In the genomic region with DNA sequence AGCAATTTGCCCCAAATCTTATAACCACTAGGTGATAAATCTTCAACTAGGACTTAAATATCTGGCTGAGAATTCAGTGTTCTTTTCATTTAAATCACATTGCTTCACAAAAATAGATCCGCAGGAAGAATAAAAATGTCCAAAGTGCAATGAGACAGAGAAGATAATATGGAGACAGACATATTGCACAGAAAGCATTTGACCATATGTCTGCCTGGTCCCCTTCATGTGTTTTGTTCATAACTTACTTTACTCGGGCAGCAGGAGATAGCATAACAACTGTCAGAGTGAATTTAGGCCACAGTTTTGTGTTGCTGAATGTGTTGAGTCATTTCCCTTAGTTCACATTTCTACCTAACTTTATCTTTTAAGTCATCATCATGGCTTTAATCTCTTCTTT, we compare ENCODE assay signal across 8 cellular contexts.
DNase-seq lines count a peak whose midpoint lies in the region; ATAC-seq and TF ChIP-seq lines count a peak whose summit lies in the region.
"Not testable (repeated sequence)": the region's sequence is repeated elsewhere in the genome, so short reads cannot be mapped to it uniquely, and the experiment has no call there.

No MANE protein-coding gene starts in this region.

- CTCF ChIA-PET in CD4-positive, alpha-beta T cell (lab: Charles Lee); IMR-90 (lab: Yijun Ruan, JAX): not testable (repeated sequence)
- CTCF ChIA-PET in activated CD8-positive, alpha-beta memory T cell treated with anti-CD3 and anti-CD28 coated beads, Interleukin-2, amount 10 ng/mL, durations not matched to agents 7 days and 5 days (lab: Charles Lee): interaction anchor here (0.8 kb wide), 1 partner anchor 77 kb away, joined by 3 read pairs; no protein-coding TSS in a partner anchor

- not testable (repeated sequence) for BruUV-seq in IMR-90 (replicated peaks; lab: Mats Ljungman, UMichigan)

- not testable (repeated sequence) for H3K9ac ChIP-seq in IMR-90 (ENCODE audit: low read depth, low read length)

- not testable (repeated sequence) for H3K9me1 ChIP-seq in IMR-90 (ENCODE audit: insufficient read depth, low read length)

- not testable (repeated sequence) for H3K79me1 ChIP-seq in IMR-90 (ENCODE audit: low read depth in 1 of 2, low read length in 2 of 2)

- intact Hi-C loops in CD4-positive, alpha-beta T cell (cut with DNase I, micrococcal nuclease): loop anchor here in 1 of 2 experiments (5.0 kb wide), 1 partner anchor 77 kb away; the partner anchor contains the start of gene PARP8
- intact Hi-C loops in IMR-90 (cut with micrococcal nuclease): not testable (repeated sequence)
- intact Hi-C loops in natural killer cell (cut with micrococcal nuclease): loop anchor here (2.0 to 5.0 kb wide), 4 partner anchors 42 to 157 kb away; partner anchors contain the start of gene PARP8

- H2AK5ac ChIP-seq in IMR-90 (ENCODE audit: low read depth, low read length): not testable (repeated sequence)

- not testable (repeated sequence) for H3K23ac ChIP-seq in IMR-90 (ENCODE audit: low read depth, low read length)

- not testable (repeated sequence) for H3K27me3 Mint-ChIP-seq in CD4-positive, alpha-beta T cell; T-helper 17 cell; activated CD8-positive, alpha-beta memory T cell treated with anti-CD3 and anti-CD28 coated beads, Interleukin-2, amount 10 ng/mL, durations not matched to agents 7 days and 5 days; natural killer cell (ENCODE audit: low read depth in 2 of 2); stimulated activated naive CD8-positive, alpha-beta T cell treated with anti-CD3 and anti-CD28 coated beads, Interleukin-15, amount 100 ng/mL, for 72 hours

- TF ChIP-seq RAD21 in IMR-90 (IDR thresholded peaks at IDR 0.05; ENCODE audit: low read length): not testable (repeated sequence)

- not testable (repeated sequence) for H4K8ac ChIP-seq in IMR-90 (ENCODE audit: low read depth in 2 of 2, low read length in 2 of 2)

- not testable (repeated sequence) for H3K4ac ChIP-seq in IMR-90 (ENCODE audit: low read depth, low read length)

- not testable (repeated sequence) for H3K27me3 ChIP-seq in CD4-positive, alpha-beta T cell (ENCODE audit: control insufficient read depth, insufficient read depth, low read length); IMR-90 (ENCODE audit: control insufficient read depth, insufficient read depth, low read length); effector memory CD4-positive, alpha-beta T cell (replicated peaks; ENCODE audit: control insufficient read depth, insufficient read depth, low read length, poor library complexity, severe bottlenecking)

- H3K56ac ChIP-seq in IMR-90 (ENCODE audit: extremely low read depth, insufficient read depth, low read length): not testable (repeated sequence)

- not testable (repeated sequence) for H4K20me1 ChIP-seq in IMR-90 (ENCODE audit: insufficient read depth, low read length)

- H3K27ac ChIP-seq in CD4-positive, alpha-beta T cell (ENCODE audit: low read depth, low read length); IMR-90 (ENCODE audit: insufficient read depth, low read length): not testable (repeated sequence)
- H3K27ac ChIP-seq in effector memory CD4-positive, alpha-beta T cell (ENCODE audit: insufficient read depth, low read length, poor library complexity, severe bottlenecking): peak overlapping the region; percentile 53

- H3K4me1 ChIP-seq in IMR-90 (ENCODE audit: control insufficient read depth, insufficient read depth, low read length): not testable (repeated sequence)
- peaks cover 26% of the 10 kb centered on the region for H3K4me1 ChIP-seq in effector memory CD4-positive, alpha-beta T cell (ENCODE audit: control insufficient read depth, insufficient read depth, low read length, poor library complexity, severe bottlenecking)

- not testable (repeated sequence) for H4K5ac ChIP-seq in IMR-90 (ENCODE audit: low read depth, low read length)

- H3K27ac Mint-ChIP-seq in CD4-positive, alpha-beta T cell: peak overlapping the region; percentile 69
- H3K27ac Mint-ChIP-seq in T-helper 17 cell (peak overlapping the region; percentile 95), natural killer cell (peak overlapping the region; percentile 92 to 94)
- peak overlapping the region; percentile 89 for H3K27ac Mint-ChIP-seq in activated CD8-positive, alpha-beta memory T cell treated with anti-CD3 and anti-CD28 coated beads, Interleukin-2, amount 10 ng/mL, durations not matched to agents 7 days and 5 days
- peak overlapping the region; percentile 44 to 83 for H3K27ac Mint-ChIP-seq in activated naive CD4-positive, alpha-beta T cell treated with anti-CD3 and anti-CD28 coated beads, Interleukin-2, amount 50 U/mL, for 72 hours
- peak overlapping the region; percentile 64 to 67 for H3K27ac Mint-ChIP-seq in stimulated activated naive CD8-positive, alpha-beta T cell treated with anti-CD3 and anti-CD28 coated beads, Interleukin-15, amount 100 ng/mL, for 72 hours

- H2BK15ac ChIP-seq in IMR-90 (ENCODE audit: low read depth, low read length): not testable (repeated sequence)

- H3K36me3 ChIP-seq in IMR-90 (ENCODE audit: control insufficient read depth, insufficient read depth, low read length); effector memory CD4-positive, alpha-beta T cell (ENCODE audit: control insufficient read depth, insufficient read depth, low read length): not testable (repeated sequence)

- H2AK9ac ChIP-seq in IMR-90 (replicated peaks; ENCODE audit: low read depth, low read length, poor library complexity): not testable (repeated sequence)

- H3K9me3 Mint-ChIP-seq in CD4-positive, alpha-beta T cell; activated CD8-positive, alpha-beta memory T cell treated with anti-CD3 and anti-CD28 coated beads, Interleukin-2, amount 10 ng/mL, durations not matched to agents 7 days and 5 days (ENCODE audit: low read depth); activated naive CD4-positive, alpha-beta T cell treated with anti-CD3 and anti-CD28 coated beads, Interleukin-2, amount 50 U/mL, for 72 hours; natural killer cell; stimulated activated naive CD8-positive, alpha-beta T cell treated with anti-CD3 and anti-CD28 coated beads, Interleukin-15, amount 100 ng/mL, for 72 hours: not testable (repeated sequence)

- H4K91ac ChIP-seq in IMR-90 (ENCODE audit: insufficient read depth, low read depth, low read length): not testable (repeated sequence)

- TF ChIP-seq CTCF in CD4-positive, alpha-beta T cell (IDR thresholded peaks at IDR 0.05); IMR-90 (conservative IDR thresholded peaks at IDR 0.05; ENCODE audit: low read depth, low read length); natural killer cell (IDR thresholded peaks at IDR 0.05): not testable (repeated sequence)

- H3K4me3 ChIP-seq in IMR-90 (ENCODE audit: insufficient read depth, low read depth, low read length); effector memory CD4-positive, alpha-beta T cell (ENCODE audit: insufficient read depth, low read depth, low read length, poor library complexity, severe bottlenecking): not testable (repeated sequence)

- peaks cover 64% of the 10 kb centered on the region for H3K4me1 Mint-ChIP-seq in CD4-positive, alpha-beta T cell (ENCODE audit: low read depth)
- H3K4me1 Mint-ChIP-seq in T-helper 17 cell (peaks cover 48% of the 10 kb centered on the region), natural killer cell (peaks cover 60 to 66% of the 10 kb centered on the region in 2 donors)
- peaks cover 52% of the 10 kb centered on the region for H3K4me1 Mint-ChIP-seq in activated CD8-positive, alpha-beta memory T cell treated with anti-CD3 and anti-CD28 coated beads, Interleukin-2, amount 10 ng/mL, durations not matched to agents 7 days and 5 days
- peaks cover 55% of the 10 kb centered on the region for H3K4me1 Mint-ChIP-seq in stimulated activated naive CD8-positive, alpha-beta T cell treated with anti-CD3 and anti-CD28 coated beads, Interleukin-15, amount 100 ng/mL, for 72 hours

- not testable (repeated sequence) for ATAC-seq in CD4-positive, alpha-beta T cell (ENCODE audit: poor library complexity); IMR-90 (ENCODE audit: low read depth); T-helper 17 cell; activated CD8-positive, alpha-beta memory T cell treated with anti-CD3 and anti-CD28 coated beads, Interleukin-2, amount 10 ng/mL, durations not matched to agents 7 days and 5 days; activated naive CD4-positive, alpha-beta T cell treated with anti-CD3 and anti-CD28 coated beads, Interleukin-2, amount 50 U/mL, for 72 hours; natural killer cell; stimulated activated naive CD8-positive, alpha-beta T cell treated with anti-CD3 and anti-CD28 coated beads, Interleukin-15, amount 100 ng/mL, for 72 hours

- H3K4me2 ChIP-seq in IMR-90 (ENCODE audit: low read depth, low read length): not testable (repeated sequence)

- H2BK20ac ChIP-seq in IMR-90 (ENCODE audit: low read depth, low read length): not testable (repeated sequence)

- POLR2A ChIA-PET in CD4-positive, alpha-beta T cell (lab: Charles Lee): interaction anchor here (0.9 to 2.0 kb wide), 3 partner anchors 14 to 149 kb away, joined by 4 to 16 read pairs (median 4); partner anchors contain the start of gene PARP8
- POLR2A ChIA-PET in IMR-90 (lab: Charles Lee; ENCODE audit: unreplicated experiment): not testable (repeated sequence)

- not testable (repeated sequence) for H2AFZ ChIP-seq in IMR-90 (replicated peaks; ENCODE audit: low read length, poor library complexity)

- dilution Hi-C loops in IMR-90 (cut with HindIII; ENCODE audit: low sequenced_read_pairs, unreplicated experiment): not testable (repeated sequence)

- H3K4me3 Mint-ChIP-seq in CD4-positive, alpha-beta T cell: peak overlapping the region; percentile 44
- H3K4me3 Mint-ChIP-seq in T-helper 17 cell (peak overlapping the region; percentile 66), natural killer cell (peak overlapping the region; percentile 65)
- H3K4me3 Mint-ChIP-seq in activated CD8-positive, alpha-beta memory T cell treated with anti-CD3 and anti-CD28 coated beads, Interleukin-2, amount 10 ng/mL, durations not matched to agents 7 days and 5 days: peak overlapping the region; percentile 16
- peak overlapping the region; percentile 32 to 45 for H3K4me3 Mint-ChIP-seq in stimulated activated naive CD8-positive, alpha-beta T cell treated with anti-CD3 and anti-CD28 coated beads, Interleukin-15, amount 100 ng/mL, for 72 hours

- DNase-seq in CD4-positive, alpha-beta T cell; IMR-90; T-helper 17 cell; activated CD8-positive, alpha-beta memory T cell treated with anti-CD3 and anti-CD28 coated beads, Interleukin-2, amount 10 ng/mL, durations not matched to agents 7 days and 5 days; activated naive CD4-positive, alpha-beta T cell treated with anti-CD3 and anti-CD28 coated beads, Interleukin-2, amount 50 U/mL, for 72 hours (ENCODE audit: low spot score in 2 of 2); effector memory CD4-positive, alpha-beta T cell; natural killer cell; stimulated activated naive CD8-positive, alpha-beta T cell treated with anti-CD3 and anti-CD28 coated beads, Interleukin-15, amount 100 ng/mL, for 72 hours: not testable (repeated sequence)

- H2BK120ac ChIP-seq in IMR-90 (ENCODE audit: low read depth, low read length): not testable (repeated sequence)

- peak overlapping the region; percentile 0 for H2BK5ac ChIP-seq in IMR-90 (ENCODE audit: low read depth, low read length, poor library complexity, severe bottlenecking)

- H3K14ac ChIP-seq in IMR-90 (replicated peaks; ENCODE audit: low read depth, low read length): not testable (repeated sequence)

- in situ Hi-C loops in IMR-90 (cut with MboI; ENCODE audit: low sequenced_read_pairs): not testable (repeated sequence)

- no CpG with 5 or more reads among the region's 2 CpGs for WGBS in IMR-90 (ENCODE audit: extremely low coverage in 2 of 2, insufficient read length in 1 of 2), 2 experiments

- not testable (repeated sequence) for H3K9me3 ChIP-seq in CD4-positive, alpha-beta T cell (ENCODE audit: control insufficient read depth, low read length); IMR-90 (ENCODE audit: control insufficient read depth, insufficient read depth, low read length); T-helper 17 cell (ENCODE audit: control insufficient read depth, low read length, poor library complexity, severe bottlenecking); effector memory CD4-positive, alpha-beta T cell (ENCODE audit: control insufficient read depth, low read length)

- TF ChIP-seq POLR2A in IMR-90 (IDR thresholded peaks at IDR 0.05; ENCODE audit: low read depth, low read length): not testable (repeated sequence)

- H3K18ac ChIP-seq in IMR-90 (ENCODE audit: low read depth, low read length): not testable (repeated sequence)

- H3K36me3 Mint-ChIP-seq in CD4-positive, alpha-beta T cell (ENCODE audit: low read depth); T-helper 17 cell (ENCODE audit: low read depth); natural killer cell: not testable (repeated sequence)
- H3K36me3 Mint-ChIP-seq in activated CD8-positive, alpha-beta memory T cell treated with anti-CD3 and anti-CD28 coated beads, Interleukin-2, amount 10 ng/mL, durations not matched to agents 7 days and 5 days: peaks cover 30% of the 10 kb centered on the region
- peaks cover 5 to 27% of the 10 kb centered on the region in 2 donors for H3K36me3 Mint-ChIP-seq in activated naive CD4-positive, alpha-beta T cell treated with anti-CD3 and anti-CD28 coated beads, Interleukin-2, amount 50 U/mL, for 72 hours

Comparison
In these comparisons a context has a peak if more than half of its experiments do, and no peak if none do; other contexts are left out.
1. H3K4me3 Mint-ChIP-seq: peak in every context shown above with its lines; median percentile 66 in T-helper 17 cell; 65 in natural killer cell; 44 in CD4-positive, alpha-beta T cell; 38 in stimulated activated naive CD8-positive, alpha-beta T cell treated with anti-CD3 and anti-CD28 coated beads, Interleukin-15, amount 100 ng/mL, for 72 hours; 16 in activated CD8-positive, alpha-beta memory T cell treated with anti-CD3 and anti-CD28 coated beads, Interleukin-2, amount 10 ng/mL, durations not matched to agents 7 days and 5 days.